22 cellular contexts compared by ENCODE assay signal in the genomic region with DNA sequence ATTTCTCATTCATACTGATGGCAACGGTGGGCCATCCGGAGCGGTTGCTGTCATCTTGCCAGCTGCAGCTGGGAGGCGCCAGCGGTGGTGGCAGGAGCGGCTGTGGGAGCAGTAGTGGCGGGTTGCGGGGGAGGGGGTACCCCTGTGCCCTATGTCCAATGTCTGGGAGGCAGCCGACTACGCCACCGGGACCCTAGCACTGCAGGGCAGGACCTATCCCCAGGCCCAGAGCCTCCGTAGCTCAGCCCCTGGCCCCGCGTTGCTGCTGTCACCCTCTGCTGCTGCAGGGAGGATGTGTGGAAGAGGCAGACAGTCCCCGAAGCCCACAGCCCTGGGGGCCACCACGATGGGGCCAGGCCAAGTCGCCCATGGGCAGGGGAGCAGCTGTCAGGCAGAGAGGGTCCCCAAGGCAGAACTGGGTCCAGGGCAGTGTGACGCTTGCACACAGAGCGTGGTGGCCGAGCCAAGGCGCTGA. TPM values are rescaled to one million over a fixed set of nuclear protein-coding genes. Genes with fewer than 3 reads are reported as not detected.
"Had no signal": no experiment of that assay in that cellular context is flagged by ENCODE, and none has a peak within 500 bp of the region (broad histone marks: within the 10 kb centered on the region; RNA-seq: fewer than 3 reads in every experiment).

No MANE protein-coding gene starts in this region.

- H3K4me2 ChIP-seq: neural progenitor cell had no signal

- H3K27me3 ChIP-seq: breast epithelium, heart right ventricle, neural progenitor cell, right atrium auricular region had no signal

- FAIRE-seq: astrocyte, urothelium cell line had no signal

- H3K9ac ChIP-seq: neural progenitor cell had no signal

- H3K9me3 Mint-ChIP-seq: activated naive CD4-positive, alpha-beta T cell treated with anti-CD3 and anti-CD28 coated beads, Interleukin-2, amount 50 U/mL, for 24 hours; naive thymus-derived CD4-positive, alpha-beta T cell; neural progenitor cell; T-helper 1 cell treated with Interleukin-12 subunit alpha and Interleukin-12 subunit beta and Interleukin-4 antibody, amounts not matched to agents 30 μg/mL and 1 μg/mL, for 36 hours had no signal

- H3K9me3 ChIP-seq: breast epithelium, gastrocnemius medialis, heart right ventricle, prostate gland, right atrium auricular region had no signal

- H3K36me3 Mint-ChIP-seq: activated naive CD4-positive, alpha-beta T cell treated with anti-CD3 and anti-CD28 coated beads, Interleukin-2, amount 50 U/mL, for 24 hours; naive thymus-derived CD4-positive, alpha-beta T cell; neural progenitor cell had no signal

- H3K4me3 Mint-ChIP-seq: activated naive CD4-positive, alpha-beta T cell treated with anti-CD3 and anti-CD28 coated beads, Interleukin-2, amount 50 U/mL, for 24 hours; naive thymus-derived CD4-positive, alpha-beta T cell; neural progenitor cell; T-helper 1 cell treated with Interleukin-12 subunit alpha and Interleukin-12 subunit beta and Interleukin-4 antibody, amounts not matched to agents 30 μg/mL and 1 μg/mL, for 36 hours had no signal

- H3K36me3 ChIP-seq: breast epithelium, gastrocnemius medialis, heart right ventricle, neural progenitor cell, prostate gland, right atrium auricular region had no signal

- H3K27ac ChIP-seq: breast epithelium, gastrocnemius medialis, heart right ventricle, neural progenitor cell, prostate gland, right atrium auricular region, skin epidermis, VCaP had no signal

- H2AFZ ChIP-seq: neural progenitor cell had no signal

- H3K4me3 ChIP-seq: breast epithelium, gastrocnemius medialis, heart right ventricle, neural progenitor cell, prostate gland, right atrium auricular region, skin epidermis had no signal

- H3K4me1 ChIP-seq: breast epithelium, gastrocnemius medialis, heart right ventricle, neural progenitor cell, prostate gland, right atrium auricular region had no signal

- H3K4me1 Mint-ChIP-seq: activated naive CD4-positive, alpha-beta T cell treated with anti-CD3 and anti-CD28 coated beads, Interleukin-2, amount 50 U/mL, for 24 hours; naive thymus-derived CD4-positive, alpha-beta T cell; neural progenitor cell had no signal

- DNase-seq: activated CD4-positive, alpha-beta T cell treated with anti-CD3 and anti-CD28 coated beads for 1 hour; activated CD8-positive, alpha-beta memory T cell treated with anti-CD3 and anti-CD28 coated beads for 24 hours; activated CD8-positive, alpha-beta memory T cell treated with anti-CD3 and anti-CD28 coated beads, Interleukin-2, amount 50 U/mL, for 48 hours; activated gamma-delta T cell; activated T-cell treated with anti-CD3 and anti-CD28 coated beads, Interleukin-2, amount 50 U/mL, for 48 hours; cortex of kidney; gastrocnemius medialis; heart right ventricle; mesendoderm; naive thymus-derived CD4-positive, alpha-beta T cell; stimulated activated CD4-positive, alpha-beta T cell treated with anti-CD3 and anti-CD28 coated beads, Interleukin-15, amount 100 ng/mL, for 24 hours; stimulated activated CD4-positive, alpha-beta T cell treated with anti-CD3 and anti-CD28 coated beads, Interleukin-2, amount 100 ng/mL, for 48 hours had no signal

- H3K27ac Mint-ChIP-seq: activated naive CD4-positive, alpha-beta T cell treated with anti-CD3 and anti-CD28 coated beads, Interleukin-2, amount 50 U/mL, for 24 hours; naive thymus-derived CD4-positive, alpha-beta T cell; neural progenitor cell; T-helper 1 cell treated with Interleukin-12 subunit alpha and Interleukin-12 subunit beta and Interleukin-4 antibody, amounts not matched to agents 30 μg/mL and 1 μg/mL, for 36 hours had no signal

- ATAC-seq: gastrocnemius medialis; naive thymus-derived CD4-positive, alpha-beta T cell had no signal

RNA-seq across cellular contexts. Expression of a gene that starts 10.0 kb away (rescaled TPM):
- polyA plus RNA-seq: naive thymus-derived CD4-positive, alpha-beta T cell had no signal
